8 cellular contexts compared by ENCODE assay signal in genomic region chr5:95823241-95823737, GRCh38. TPM values are rescaled to one million over a fixed set of nuclear protein-coding genes. Genes with fewer than 3 reads are reported as not detected.
DNase-seq lines count a peak whose midpoint lies in the region; ATAC-seq and TF ChIP-seq lines count a peak whose summit lies in the region.

No MANE protein-coding gene starts in this region.

- H4K20me1 ChIP-seq in HCT116 (ENCODE audit: insufficient read depth), result no peaks in the 10 kb centered on the region

- no peaks in the 10 kb centered on the region for H3K27me3 Mint-ChIP-seq in stimulated activated naive CD8-positive, alpha-beta T cell treated with anti-CD3 and anti-CD28 coated beads, Interleukin-15, amount 100 ng/mL, for 72 hours

- no peaks in the 10 kb centered on the region; a peak in 1 of 4 replicates for H3K36me3 ChIP-seq in HCT116 (ENCODE audit: control insufficient read depth in 1 of 2, insufficient read depth in 2 of 2, low read length in 2 of 2)

- no peaks in the 10 kb centered on the region for H3K9me3 Mint-ChIP-seq in stimulated activated naive CD8-positive, alpha-beta T cell treated with anti-CD3 and anti-CD28 coated beads, Interleukin-15, amount 100 ng/mL, for 72 hours

- H3K4me3 ChIP-seq in HCT116 (replicated peaks in 1 of 2; ENCODE audit: low read depth in 1 of 2, low read length in 2 of 2) (peak overlapping the region; percentile 69 to 75), right cardiac atrium (ENCODE audit: low read length) (peak overlapping the region; percentile 93)

- H3K4me1 Mint-ChIP-seq in stimulated activated naive CD8-positive, alpha-beta T cell treated with anti-CD3 and anti-CD28 coated beads, Interleukin-15, amount 100 ng/mL, for 72 hours, result peaks cover 65% of the 10 kb centered on the region

- peak overlapping the region; percentile 87 for H2AFZ ChIP-seq in HCT116 (ENCODE audit: low read depth, low read length, poor library complexity, severe bottlenecking)

- peak overlapping the region; percentile 72 to 97 for H3K27ac Mint-ChIP-seq in stimulated activated naive CD8-positive, alpha-beta T cell treated with anti-CD3 and anti-CD28 coated beads, Interleukin-15, amount 100 ng/mL, for 72 hours

- BruUV-seq in HCT116 (replicated peaks; lab: Mats Ljungman, UMichigan), result no TSS peak

- CTCF ChIA-PET in HCT116 (lab: Charles Lee), result interaction anchor here (0.9 to 2.1 kb wide), 4 partner anchors 11 to 179 kb away, joined by 3 to 13 read pairs (median 4); no protein-coding TSS in a partner anchor

- H3K9me3 ChIP-seq in HCT116 (ENCODE audit: control insufficient read depth in 1 of 2, insufficient read depth in 1 of 2, low read depth in 1 of 2, low read length in 2 of 2) (no peaks in the 10 kb centered on the region), right cardiac atrium (ENCODE audit: control insufficient read depth, low read length) (no peaks in the 10 kb centered on the region)

- TF ChIP-seq RAD21 in HCT116 (IDR thresholded peaks at IDR 0.05; ENCODE audit: low read depth), result no peak

- H3K9ac ChIP-seq in HCT116 (ENCODE audit: low read length), result peak overlapping the region; percentile 49

- DNase-seq in HCT116 (ENCODE audit: low read depth, low spot score), result no peak
- DNase-seq in right cardiac atrium, result no peak
- no peak for DNase-seq in stimulated activated naive CD8-positive, alpha-beta T cell treated with anti-CD3 and anti-CD28 coated beads, Interleukin-15, amount 100 ng/mL, for 72 hours
- DNase-seq in stimulated activated CD4-positive, alpha-beta T cell treated with anti-CD3 and anti-CD28 coated beads, Interleukin-4, amount 100 ng/mL, for 24 hours, result no peak
- DNase-seq in stimulated activated naive CD4-positive, alpha-beta T cell treated with Interleukin-2 at 50 U/mL for 16 hours (lab: John Stamatoyannopoulos, UW), result no peak
- no peak for DNase-seq in NK-92 (lab: John Stamatoyannopoulos, UW; ENCODE audit: unreplicated experiment)

- POLR2A ChIA-PET in HCT116 (lab: Charles Lee), result interaction anchor here (0.7 to 2.2 kb wide), 11 partner anchors 9 to 177 kb away, joined by 3 to 14 read pairs (median 3); partner anchors contain the start of genes RFESD and RHOBTB3

- H3K27ac ChIP-seq in HCT116 (ENCODE audit: low read depth, low read length) (peak overlapping the region; percentile 70), VCaP (peak overlapping the region; percentile 81), right cardiac atrium (ENCODE audit: low read length) (peak overlapping the region; percentile 99)

- no peak for TF ChIP-seq CTCF in HCT116 (IDR thresholded peaks at IDR 0.05 in 2 of 3, conservative IDR thresholded peaks at IDR 0.05 in 1 of 3; ENCODE audit: borderline replicate concordance in 1 of 3, insufficient read depth in 1 of 3, low read depth in 2 of 3, low read length in 2 of 3)
- TF ChIP-seq CTCF in VCaP (conservative IDR thresholded peaks at IDR 0.05), result no peak

- H3K27me3 ChIP-seq in HCT116 (ENCODE audit: insufficient read depth, low read length) (no peaks in the 10 kb centered on the region), right cardiac atrium (ENCODE audit: control insufficient read depth, insufficient read depth) (no peaks in the 10 kb centered on the region)

- H3K4me2 ChIP-seq in HCT116 (ENCODE audit: low read length), result peak overlapping the region; percentile 89

- RAD21 ChIA-PET in HCT116 (lab: Charles Lee; ENCODE audit: low non-redundant PET in 1 of 2, low total read pairs in 2 of 2, uncharacterized antibody in 2 of 2, unreplicated experiment in 2 of 2), result no interaction called here

- peak overlapping the region; percentile 81 to 93 for H3K4me3 Mint-ChIP-seq in stimulated activated naive CD8-positive, alpha-beta T cell treated with anti-CD3 and anti-CD28 coated beads, Interleukin-15, amount 100 ng/mL, for 72 hours

- intact Hi-C loops in HCT116 (cut with micrococcal nuclease) (loop anchor here (2.0 to 5.0 kb wide), 2 partner anchors 91 to 112 kb away; partner anchors contain the start of gene RHOBTB3), right cardiac atrium (cut with DNase I) (no loop called here)

- ATAC-seq in HCT116 (peak; percentile 26), right cardiac atrium (no peak), HG03025 (IDR thresholded peaks at IDR 0.05; ENCODE audit: low FRiP score, unreplicated experiment) (no peak)
- ATAC-seq in stimulated activated naive CD8-positive, alpha-beta T cell treated with anti-CD3 and anti-CD28 coated beads, Interleukin-15, amount 100 ng/mL, for 72 hours, result no peak

- peaks cover 25 to 36% of the 10 kb centered on the region in 2 experiments for H3K4me1 ChIP-seq in HCT116 (ENCODE audit: control insufficient read depth in 1 of 2, insufficient read depth in 2 of 2, low read length in 2 of 2)
- peaks cover 12% of the 10 kb centered on the region for H3K4me1 ChIP-seq in right cardiac atrium (ENCODE audit: control insufficient read depth, insufficient read depth, low read length)

- no peaks in the 10 kb centered on the region for H3K79me2 ChIP-seq in HCT116 (ENCODE audit: insufficient read depth, low read length)

- TF ChIP-seq POLR2A in HCT116 (IDR thresholded peaks at IDR 0.05; ENCODE audit: borderline replicate concordance, extremely low read depth, insufficient read depth, insufficient read length), result no peak

- H3K9me2 ChIP-seq in HCT116 (ENCODE audit: insufficient read depth), result no peaks in the 10 kb centered on the region

- WGBS in right cardiac atrium, result 42% methylated on average over 7 of the region's 7 CpGs

TF ChIP-seq in HCT116, 20 proteins besides CTCF, POLR2A, EP300 and RAD21:
- TF ChIP-seq ZFX (IDR thresholded peaks at IDR 0.05) (no peak), POLR2AphosphoS5 (IDR thresholded peaks at IDR 0.05; ENCODE audit: low read depth, low read length) (no peak)

RNA-seq across cellular contexts. Expression of gene GLRX, which starts 0.8 kb away (rescaled TPM):
- total RNA-seq in HCT116 (2021; ENCODE audit: unreplicated experiment), result 29.3 TPM
- 119 and 121 TPM in 2 replicates for polyA plus RNA-seq in HCT116 (2012)
- total RNA-seq in right cardiac atrium, result 10 to 100 TPM; 70.2 to 85.2 (median 79.4) TPM
- polyA plus RNA-seq in right cardiac atrium, result 192 TPM
